In the genomic region with DNA sequence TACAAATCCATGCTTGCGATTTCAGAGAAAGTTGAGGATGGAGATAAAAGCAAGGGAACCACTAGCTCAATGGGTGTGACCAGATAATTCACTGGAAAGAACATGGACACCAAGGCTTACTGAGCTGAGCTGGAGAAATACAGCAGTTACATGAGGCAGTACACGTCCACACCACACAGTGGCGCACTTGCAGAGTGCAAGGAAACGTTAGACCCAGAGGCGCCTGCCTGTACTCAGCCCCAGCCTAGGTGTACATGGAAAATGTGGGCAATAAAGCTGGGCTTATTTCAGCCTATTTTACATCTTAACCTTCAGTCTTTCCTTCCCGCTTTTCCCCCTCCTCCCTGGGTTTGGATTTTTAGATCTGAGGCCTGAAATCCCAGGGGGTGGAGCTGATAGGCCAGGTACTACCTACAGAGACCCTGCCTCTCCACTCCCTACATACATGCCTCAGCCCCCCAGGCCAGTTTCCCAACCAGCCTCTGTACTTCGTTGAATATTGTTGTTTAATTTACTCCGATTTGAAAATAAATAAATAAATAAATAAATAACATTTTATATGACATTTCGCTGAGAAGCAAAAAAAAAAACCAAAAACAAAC, we compare ENCODE assay signal across 8 cellular contexts.
A peak's percentile ranks its signal among the peaks of the same experiment; 100 is the strongest.
DNase-seq lines count a peak whose midpoint lies in the region; ATAC-seq and TF ChIP-seq lines count a peak whose summit lies in the region.

No MANE protein-coding gene starts in this region.

- POLR2A ChIA-PET in activated CD4-positive, alpha-beta memory T cell treated with anti-CD3 and anti-CD28 coated beads, Interleukin-2, amount 10 ng/mL, durations not matched to agents 7 days and 5 days (lab: Charles Lee), result interaction anchor here (1.0 kb wide), 1 partner anchor 250 kb away, joined by 3 read pairs; a partner anchor contains a TSS

- peak; percentile 53 for DNase-seq in DMS153 treated with DMSO at 0.1 percent for 48 hours (lab: John Stamatoyannopoulos, UW; ENCODE audit: unreplicated experiment)
- peak; percentile 60 for DNase-seq in HPDE6-E6E7 (ENCODE audit: extremely low spot score)
- DNase-seq in NCI-H82 treated with DMSO at 0.1 percent for 48 hours (lab: John Stamatoyannopoulos, UW; ENCODE audit: unreplicated experiment), result peak; percentile 73
- DNase-seq in activated CD4-positive, alpha-beta memory T cell treated with anti-CD3 and anti-CD28 coated beads, Interleukin-2, amount 10 ng/mL, durations not matched to agents 7 days and 5 days, result peak; percentile 74
- peak; percentile 86 for DNase-seq in endothelial cell (ENCODE audit: low spot score)
- DNase-seq in middle frontal gyrus (ENCODE audit: extremely low spot score, low spot score), result peak; percentile 60

- no peak overlapping the region for H3K27ac Mint-ChIP-seq in activated CD4-positive, alpha-beta memory T cell treated with anti-CD3 and anti-CD28 coated beads, Interleukin-2, amount 10 ng/mL, durations not matched to agents 7 days and 5 days
- H3K27ac Mint-ChIP-seq in endothelial cell (ENCODE audit: unreplicated experiment), result no peak overlapping the region
- H3K27ac Mint-ChIP-seq in stimulated activated memory B cell treated with anti-CD40 and anti-IgM and Interleukin-4, amounts not matched to agents 10 μg/mL and 1 μg/mL and 100 μg/mL, for 72 hours, result no peak overlapping the region

- no peak overlapping the region for H3K4me3 Mint-ChIP-seq in activated CD4-positive, alpha-beta memory T cell treated with anti-CD3 and anti-CD28 coated beads, Interleukin-2, amount 10 ng/mL, durations not matched to agents 7 days and 5 days
- no peak overlapping the region for H3K4me3 Mint-ChIP-seq in endothelial cell (ENCODE audit: unreplicated experiment)
- no peak overlapping the region for H3K4me3 Mint-ChIP-seq in stimulated activated memory B cell treated with anti-CD40 and anti-IgM and Interleukin-4, amounts not matched to agents 10 μg/mL and 1 μg/mL and 100 μg/mL, for 72 hours

- H3K36me3 Mint-ChIP-seq in activated CD4-positive, alpha-beta memory T cell treated with anti-CD3 and anti-CD28 coated beads, Interleukin-2, amount 10 ng/mL, durations not matched to agents 7 days and 5 days (ENCODE audit: low read depth), result no peaks in the 10 kb centered on the region
- no peaks in the 10 kb centered on the region for H3K36me3 Mint-ChIP-seq in endothelial cell (ENCODE audit: low read depth, unreplicated experiment)
- H3K36me3 Mint-ChIP-seq in stimulated activated memory B cell treated with anti-CD40 and anti-IgM and Interleukin-4, amounts not matched to agents 10 μg/mL and 1 μg/mL and 100 μg/mL, for 72 hours, result no peaks in the 10 kb centered on the region

- H3K27me3 Mint-ChIP-seq in activated CD4-positive, alpha-beta memory T cell treated with anti-CD3 and anti-CD28 coated beads, Interleukin-2, amount 10 ng/mL, durations not matched to agents 7 days and 5 days, result peaks cover 19% of the 10 kb centered on the region
- peaks cover 5% of the 10 kb centered on the region for H3K27me3 Mint-ChIP-seq in endothelial cell (ENCODE audit: unreplicated experiment)
- H3K27me3 Mint-ChIP-seq in stimulated activated memory B cell treated with anti-CD40 and anti-IgM and Interleukin-4, amounts not matched to agents 10 μg/mL and 1 μg/mL and 100 μg/mL, for 72 hours, result peaks cover 23% of the 10 kb centered on the region

- ATAC-seq in GM21447 (IDR thresholded peaks at IDR 0.05; ENCODE audit: unreplicated experiment), result peak; percentile 98
- peak; percentile 74 for ATAC-seq in stimulated activated memory B cell treated with anti-CD40 and anti-IgM and Interleukin-4, amounts not matched to agents 10 μg/mL and 1 μg/mL and 100 μg/mL, for 72 hours

- H3K9me3 Mint-ChIP-seq in activated CD4-positive, alpha-beta memory T cell treated with anti-CD3 and anti-CD28 coated beads, Interleukin-2, amount 10 ng/mL, durations not matched to agents 7 days and 5 days, result no peaks in the 10 kb centered on the region
- H3K9me3 Mint-ChIP-seq in endothelial cell (ENCODE audit: unreplicated experiment), result no peaks in the 10 kb centered on the region
- H3K9me3 Mint-ChIP-seq in stimulated activated memory B cell treated with anti-CD40 and anti-IgM and Interleukin-4, amounts not matched to agents 10 μg/mL and 1 μg/mL and 100 μg/mL, for 72 hours, result no peaks in the 10 kb centered on the region

- TF ChIP-seq CTCF in endothelial cell (IDR thresholded peaks at IDR 0.05; ENCODE audit: unreplicated experiment), result peak; percentile 81

- no peaks in the 10 kb centered on the region for H3K4me1 Mint-ChIP-seq in activated CD4-positive, alpha-beta memory T cell treated with anti-CD3 and anti-CD28 coated beads, Interleukin-2, amount 10 ng/mL, durations not matched to agents 7 days and 5 days
- H3K4me1 Mint-ChIP-seq in endothelial cell (ENCODE audit: unreplicated experiment), result no peaks in the 10 kb centered on the region
- H3K4me1 Mint-ChIP-seq in stimulated activated memory B cell treated with anti-CD40 and anti-IgM and Interleukin-4, amounts not matched to agents 10 μg/mL and 1 μg/mL and 100 μg/mL, for 72 hours, result no peaks in the 10 kb centered on the region

- CTCF ChIA-PET in activated CD4-positive, alpha-beta memory T cell treated with anti-CD3 and anti-CD28 coated beads, Interleukin-2, amount 10 ng/mL, durations not matched to agents 7 days and 5 days (lab: Charles Lee), result interaction anchor here (0.5 to 3.1 kb wide), 42 partner anchors 9 to 268 kb away, joined by 3 to 16 read pairs (median 4); a partner anchor contains a TSS

Comparison
In these comparisons a context has a peak if more than half of its experiments do, and no peak if none do; other contexts are left out.
1. Peak in every context shown above with its lines: DNase-seq and ATAC-seq.